28 cellular contexts compared by ENCODE assay signal in genomic region chr9:134935056-134936020, GRCh38. TPM values are rescaled to one million over a fixed set of nuclear protein-coding genes. Genes with fewer than 3 reads are reported as not detected.
A peak's percentile ranks its signal among the peaks of the same experiment; 100 is the strongest.
DNase-seq lines count a peak whose midpoint lies in the region; ATAC-seq and TF ChIP-seq lines count a peak whose summit lies in the region.
"Had no signal": no experiment of that assay in that cellular context is flagged by ENCODE, and none has a peak within 500 bp of the region (broad histone marks: within the 10 kb centered on the region; RNA-seq: fewer than 3 reads in every experiment).

No MANE protein-coding gene starts in this region.

- no peak for TF ChIP-seq CTCF in DOHH2 (IDR thresholded peaks at IDR 0.05; ENCODE audit: low read depth, low read length, poor library complexity, severe bottlenecking)
- TF ChIP-seq CTCF in neutrophil (IDR thresholded peaks at IDR 0.05), result no peak
- no peak for TF ChIP-seq CTCF in GM13976 (IDR thresholded peaks at IDR 0.05; ENCODE audit: borderline replicate concordance, control extremely low read depth, extremely low read depth, insufficient read depth, missing control alignments)

- peak; percentile 86 for DNase-seq in NCI-H82 (lab: John Stamatoyannopoulos, UW)
- DNase-seq in ecto neural progenitor cell (ENCODE audit: low spot score), result no peak
- no peak for DNase-seq in immature natural killer cell
- DNase-seq in GM13976 (ENCODE audit: low spot score), result no peak
- DNase-seq: activated CD4-positive, alpha-beta T cell treated with anti-CD3 and anti-CD28 coated beads for 1 hour; activated CD8-positive, alpha-beta T cell treated with anti-CD3 and anti-CD28 coated beads, Interleukin-2, amount 10 ng/mL, durations not matched to agents 7 days and 5 days; Calu3; foreskin keratinocyte; mesenchymal stem cell; NCI-H1694 treated with DMSO at 0.1 percent for 48 hours; NCI-H2171; NCI-H524 treated with DMSO at 0.1 percent for 48 hours; ovary; SK-N-SH; T-helper 17 cell; upper lobe of right lung had no signal

- H3K4me1 Mint-ChIP-seq in dendritic cell treated with granulocyte-macrophage colony-stimulating factor and Interleukin-4, amounts not matched to agents 40 ng/mL and 50 ng/mL, for 4 days (ENCODE audit: low read depth), result peaks cover 90% of the 10 kb centered on the region
- no peaks in the 10 kb centered on the region for H3K4me1 Mint-ChIP-seq in immature natural killer cell
- H3K4me1 Mint-ChIP-seq: T-helper 17 cell had no signal

- no peaks in the 10 kb centered on the region; the same call in 1 of the 2 replicates for H3K9me3 ChIP-seq in DOHH2 (ENCODE audit: control insufficient read depth, insufficient read depth, low read length)
- no peaks in the 10 kb centered on the region for H3K9me3 ChIP-seq in neutrophil
- H3K9me3 ChIP-seq: esophagus muscularis mucosa, ovary, SK-N-SH, upper lobe of right lung had no signal

- H3K27ac ChIP-seq in DOHH2 (ENCODE audit: low read depth, low read length), result peak overlapping the region; percentile 91
- peak overlapping the region; percentile 84 for H3K27ac ChIP-seq in neutrophil
- H3K27ac ChIP-seq: esophagus muscularis mucosa, foreskin keratinocyte, hepatocyte, ovary, upper lobe of right lung had no signal

- H3K4me1 ChIP-seq in DOHH2 (ENCODE audit: control insufficient read depth, low read length) (peaks cover 75% of the 10 kb centered on the region), neutrophil (ENCODE audit: control insufficient read depth in 1 of 2, insufficient read depth in 1 of 2, low read depth in 1 of 2, low read length in 1 of 2) (peaks cover 86 to 93% of the 10 kb centered on the region in 2 experiments)
- H3K4me1 ChIP-seq: esophagus muscularis mucosa, foreskin keratinocyte, upper lobe of right lung had no signal

- H3K27me3 Mint-ChIP-seq in dendritic cell treated with granulocyte-macrophage colony-stimulating factor and Interleukin-4, amounts not matched to agents 40 ng/mL and 50 ng/mL, for 4 days, result peaks cover 43% of the 10 kb centered on the region
- H3K27me3 Mint-ChIP-seq in immature natural killer cell (ENCODE audit: low read depth in 3 of 3), result peaks cover 0 to 5% (median 0%) of the 10 kb centered on the region in 3 donors

- H3K4me3 ChIP-seq in DOHH2 (ENCODE audit: low read length) (peak overlapping the region; percentile 62), neutrophil (ENCODE audit: low read depth in 1 of 2, low read length in 1 of 2) (peak overlapping the region; percentile 40 to 46)
- H3K4me3 ChIP-seq: esophagus muscularis mucosa, hepatocyte, ovary, smooth muscle cell, upper lobe of right lung had no signal

- peak overlapping the region; percentile 79 for H3K27ac Mint-ChIP-seq in dendritic cell treated with granulocyte-macrophage colony-stimulating factor and Interleukin-4, amounts not matched to agents 40 ng/mL and 50 ng/mL, for 4 days
- H3K27ac Mint-ChIP-seq in immature natural killer cell, result no peak overlapping the region
- H3K27ac Mint-ChIP-seq: activated CD8-positive, alpha-beta T cell treated with anti-CD3 and anti-CD28 coated beads, Interleukin-2, amount 10 ng/mL, durations not matched to agents 7 days and 5 days; activated naive CD4-positive, alpha-beta T cell treated with anti-CD3 and anti-CD28 coated beads, Interleukin-2, amount 50 U/mL, for 72 hours; activated T-helper 2 cell treated with anti-CD3 and anti-CD28 coated beads, Interferon-gamma antibody, Interleukin-2, Interleukin-4, amounts not matched to agents 10 μg/mL and 5 μg/mL and 100 μg/mL, durations not matched to agents 14 hours and 24 hours and 36 hours; IgD-negative memory B cell; T-helper 17 cell had no signal

- peak overlapping the region; percentile 87 for H3K4me2 ChIP-seq in DOHH2 (ENCODE audit: low read length)
- H3K4me2 ChIP-seq: hepatocyte, SK-N-SH, smooth muscle cell had no signal

- H3K36me3 ChIP-seq in DOHH2 (ENCODE audit: control insufficient read depth, low read length) (no peaks in the 10 kb centered on the region), neutrophil (no peaks in the 10 kb centered on the region)
- H3K36me3 ChIP-seq: esophagus muscularis mucosa, ovary, upper lobe of right lung had no signal

- H3K27me3 ChIP-seq in DOHH2 (ENCODE audit: control insufficient read depth, low read length) (no peaks in the 10 kb centered on the region), neutrophil (no peaks in the 10 kb centered on the region)
- H3K27me3 ChIP-seq: foreskin keratinocyte, hepatocyte, ovary had no signal

- no peaks in the 10 kb centered on the region for H3K9me2 ChIP-seq in DOHH2 (replicated peaks; ENCODE audit: control insufficient read depth, low read length)
- H3K9me2 ChIP-seq: SK-N-SH had no signal

- intact Hi-C loops in dendritic cell treated with granulocyte-macrophage colony-stimulating factor and Interleukin-4, amounts not matched to agents 40 ng/mL and 50 ng/mL, for 4 days (cut with micrococcal nuclease), result no loop called here

- no peak overlapping the region for H3K4me3 Mint-ChIP-seq in dendritic cell treated with granulocyte-macrophage colony-stimulating factor and Interleukin-4, amounts not matched to agents 40 ng/mL and 50 ng/mL, for 4 days
- H3K4me3 Mint-ChIP-seq in immature natural killer cell, result no peak overlapping the region
- H3K4me3 Mint-ChIP-seq: activated CD8-positive, alpha-beta T cell treated with anti-CD3 and anti-CD28 coated beads, Interleukin-2, amount 10 ng/mL, durations not matched to agents 7 days and 5 days; T-helper 17 cell had no signal

- no peaks in the 10 kb centered on the region for H3K36me3 Mint-ChIP-seq in dendritic cell treated with granulocyte-macrophage colony-stimulating factor and Interleukin-4, amounts not matched to agents 40 ng/mL and 50 ng/mL, for 4 days (ENCODE audit: low read depth)
- H3K36me3 Mint-ChIP-seq in immature natural killer cell, result no peaks in the 10 kb centered on the region
- H3K36me3 Mint-ChIP-seq: activated naive CD4-positive, alpha-beta T cell treated with anti-CD3 and anti-CD28 coated beads, Interleukin-2, amount 50 U/mL, for 72 hours had no signal

- no peak for ATAC-seq in GM19035 (IDR thresholded peaks at IDR 0.05; ENCODE audit: unreplicated experiment)
- ATAC-seq: activated CD8-positive, alpha-beta T cell treated with anti-CD3 and anti-CD28 coated beads, Interleukin-2, amount 10 ng/mL, durations not matched to agents 7 days and 5 days; activated naive CD4-positive, alpha-beta T cell treated with anti-CD3 and anti-CD28 coated beads, Interleukin-2, amount 50 U/mL, for 72 hours; foreskin keratinocyte; left colon; T-helper 17 cell; upper lobe of right lung had no signal

- no peaks in the 10 kb centered on the region for H3K9me3 Mint-ChIP-seq in dendritic cell treated with granulocyte-macrophage colony-stimulating factor and Interleukin-4, amounts not matched to agents 40 ng/mL and 50 ng/mL, for 4 days
- no peaks in the 10 kb centered on the region for H3K9me3 Mint-ChIP-seq in immature natural killer cell
- H3K9me3 Mint-ChIP-seq: activated naive CD4-positive, alpha-beta T cell treated with anti-CD3 and anti-CD28 coated beads, Interleukin-2, amount 50 U/mL, for 72 hours; activated T-helper 2 cell treated with anti-CD3 and anti-CD28 coated beads, Interferon-gamma antibody, Interleukin-2, Interleukin-4, amounts not matched to agents 10 μg/mL and 5 μg/mL and 100 μg/mL, durations not matched to agents 14 hours and 24 hours and 36 hours had no signal

- peaks cover 12% of the 10 kb centered on the region; the same call in 1 of the 2 replicates for H3F3A ChIP-seq in DOHH2 (ENCODE audit: control insufficient read depth, insufficient read depth)

- no peaks in the 10 kb centered on the region for H3K79me2 ChIP-seq in DOHH2 (ENCODE audit: control insufficient read depth, low read length)
- H3K79me2 ChIP-seq: hepatocyte had no signal

- H4K20me1 ChIP-seq in DOHH2 (ENCODE audit: control insufficient read depth, insufficient read depth, low read depth, low read length), result no peaks in the 10 kb centered on the region

- in situ Hi-C loops in GM13976 (cut with MboI; ENCODE audit: low sequenced_read_pairs, unreplicated experiment), result no loop called here

RNA-seq across cellular contexts. Expression of gene FCN1, which starts 17.6 kb away (rescaled TPM):
- 10 to 100 TPM in 2 of 3 donors, 1 to 10 TPM in 1; 8.9 to 47.6 (median 24.2) TPM for polyA plus RNA-seq in immature natural killer cell
- polyA plus RNA-seq: AG04450, foreskin keratinocyte, hepatocyte, SK-N-SH had no signal

RNA-seq across cellular contexts. Expression of gene FCN2, which starts 54.7 kb away (rescaled TPM):
- polyA plus RNA-seq in immature natural killer cell, result not detected
- polyA plus RNA-seq: AG04450, foreskin keratinocyte, hepatocyte, IgD-negative memory B cell, SK-N-SH, smooth muscle cell had no signal
